ENCODE assay signal across 19 cellular contexts in genomic region chrX:136823175-136823574, GRCh38. TPM values are rescaled to one million over a fixed set of nuclear protein-coding genes. Genes with fewer than 3 reads are reported as not detected.
A peak's percentile ranks its signal among the peaks of the same experiment; 100 is the strongest.
DNase-seq lines count a peak whose midpoint lies in the region; ATAC-seq, FAIRE-seq and TF ChIP-seq lines count a peak whose summit lies in the region.
"Had no signal": no experiment of that assay in that cellular context is flagged by ENCODE, and none has a peak within 500 bp of the region (broad histone marks: within the 10 kb centered on the region; RNA-seq: fewer than 3 reads in every experiment).

No MANE protein-coding gene starts in this region.

- H3K23ac ChIP-seq in H1 (ENCODE audit: insufficient read length), result no peak overlapping the region
- H3K23ac ChIP-seq in trophoblast cell (ENCODE audit: low read length), result no peak overlapping the region
- no peak overlapping the region for H3K23ac ChIP-seq in mesenchymal stem cell (ENCODE audit: low read length in 2 of 2)

- no peak overlapping the region for H3K56ac ChIP-seq in H1 (replicated peaks; ENCODE audit: insufficient read length, low read depth, low read length)

- no peak overlapping the region for H2BK20ac ChIP-seq in H1 (ENCODE audit: low read length)

- TF ChIP-seq POLR2A in H1 (IDR thresholded peaks at IDR 0.05; ENCODE audit: control extremely low read depth in 1 of 2, low read depth in 2 of 2, low read length in 2 of 2), result no peak
- no peak for TF ChIP-seq POLR2A in gastrocnemius medialis (IDR thresholded peaks at IDR 0.05)

- no peak for TF ChIP-seq EP300 in H1 (IDR thresholded peaks at IDR 0.05; ENCODE audit: borderline replicate concordance in 1 of 2, low read depth in 2 of 2, low read length in 2 of 2)

- H3K27ac ChIP-seq in PC-3 (ENCODE audit: low read length), result peak overlapping the region; percentile 44; the same call in 1 of the 2 replicates
- no peak overlapping the region for H3K27ac ChIP-seq in H1 (ENCODE audit: low read depth, low read length)
- peak overlapping the region in 3 of 4 donors; percentile 18 to 63 (median 37) for H3K27ac ChIP-seq in gastrocnemius medialis
- no peak overlapping the region for H3K27ac ChIP-seq in trophoblast cell (ENCODE audit: low read depth, low read length)
- no peak overlapping the region for H3K27ac ChIP-seq in pancreas
- no peak overlapping the region for H3K27ac ChIP-seq in mesenchymal stem cell (ENCODE audit: low read length, poor library complexity, severe bottlenecking)
- H3K27ac ChIP-seq: epithelial cell of prostate, stomach had no signal

- H3K36me3 ChIP-seq in PC-3 (ENCODE audit: low read depth, low read length), result no peaks in the 10 kb centered on the region
- no peaks in the 10 kb centered on the region for H3K36me3 ChIP-seq in H1 (ENCODE audit: control insufficient read depth in 2 of 4, insufficient read depth in 4 of 4, low read length in 3 of 4)
- peaks cover 0 to 5% of the 10 kb centered on the region in 2 donors for H3K36me3 ChIP-seq in gastrocnemius medialis
- H3K36me3 ChIP-seq in trophoblast cell (ENCODE audit: control insufficient read depth in 1 of 2, insufficient read depth in 2 of 2, low read length in 2 of 2), result no peaks in the 10 kb centered on the region
- no peaks in the 10 kb centered on the region for H3K36me3 ChIP-seq in pancreas
- peaks cover 0 to 8% of the 10 kb centered on the region in 2 experiments for H3K36me3 ChIP-seq in mesenchymal stem cell (ENCODE audit: control insufficient read depth in 1 of 2, insufficient read depth in 2 of 2, low read depth in 1 of 2, low read length in 2 of 2)
- H3K36me3 ChIP-seq: BE2C had no signal

- peak; percentile 93 for ATAC-seq in PC-3
- ATAC-seq in gastrocnemius medialis, result no peak
- ATAC-seq in pancreas, result no peak
- ATAC-seq: activated naive CD4-positive, alpha-beta T cell treated with anti-CD3 and anti-CD28 coated beads, Interleukin-2, amount 50 U/mL, for 72 hours; activated T-cell treated with anti-CD3 and anti-CD28 coated beads, Interleukin-2, amount 50 U/mL, for 4 hours; WTC11 had no signal

- H4K5ac ChIP-seq in H1 (ENCODE audit: insufficient read length, low read depth, low read length), result no peak overlapping the region

- H3K9me2 ChIP-seq in PC-3 (replicated peaks; ENCODE audit: low read length), result no peaks in the 10 kb centered on the region

- H3K14ac ChIP-seq in H1 (ENCODE audit: insufficient read length) (no peak overlapping the region), trophoblast cell (ENCODE audit: low read length) (no peak overlapping the region), mesenchymal stem cell (ENCODE audit: low read length in 2 of 2) (no peak overlapping the region)

- no peak overlapping the region for H2AFZ ChIP-seq in PC-3 (ENCODE audit: low read length)
- no peak overlapping the region for H2AFZ ChIP-seq in H1 (ENCODE audit: low read length)
- H2AFZ ChIP-seq in trophoblast cell (ENCODE audit: insufficient read depth, low read length, poor library complexity), result no peak overlapping the region
- H2AFZ ChIP-seq in mesenchymal stem cell (ENCODE audit: low read depth, low read length), result no peak overlapping the region

- H4K8ac ChIP-seq in H1 (ENCODE audit: extremely low read depth, insufficient read depth, low read length) (no peak overlapping the region), trophoblast cell (ENCODE audit: low read depth, low read length) (no peak overlapping the region), mesenchymal stem cell (ENCODE audit: low read length) (no peak overlapping the region)

- H4K12ac ChIP-seq in trophoblast cell (ENCODE audit: low read depth, low read length), result no peak overlapping the region

- FAIRE-seq in H1 (lab: Jason Lieb, UNC), result peak; percentile 68
- FAIRE-seq in pancreas (lab: Jason Lieb, UNC), result no peak

- no peak overlapping the region for H3K18ac ChIP-seq in H1 (ENCODE audit: extremely low read depth, low read length)
- no peak overlapping the region for H3K18ac ChIP-seq in trophoblast cell (ENCODE audit: low read length)
- no peak overlapping the region for H3K18ac ChIP-seq in mesenchymal stem cell (ENCODE audit: low read depth in 1 of 2, low read length in 2 of 2)

- TF ChIP-seq CTCF in PC-3 (conservative IDR thresholded peaks at IDR 0.05; ENCODE audit: low read depth, low read length) (no peak), H1 (IDR thresholded peaks at IDR 0.05; ENCODE audit: control extremely low read depth in 1 of 3, insufficient read depth in 1 of 3, low read depth in 1 of 3, low read length in 3 of 3) (no peak), gastrocnemius medialis (IDR thresholded peaks at IDR 0.05 in 4 of 5, conservative IDR thresholded peaks at IDR 0.05 in 1 of 5) (no peak), pancreas (IDR thresholded peaks at IDR 0.05) (no peak)

- intact Hi-C loops in PC-3 (cut with micrococcal nuclease), result loop anchor here (5.0 kb wide), 1 partner anchor 111 kb away; no protein-coding TSS in a partner anchor
- intact Hi-C loops in gastrocnemius medialis (cut with DNase I; ENCODE audit: low total_unique reads), result no loop called here
- intact Hi-C loops in pancreas (cut with DNase I), result no loop called here

- H2BK120ac ChIP-seq in H1 (replicated peaks; ENCODE audit: low read depth, low read length) (no peak overlapping the region), trophoblast cell (ENCODE audit: insufficient read depth, low read length, poor library complexity) (no peak overlapping the region), mesenchymal stem cell (ENCODE audit: low read depth, low read length) (no peak overlapping the region)

- no peak overlapping the region for H4K91ac ChIP-seq in H1 (replicated peaks; ENCODE audit: insufficient read length, low read length)
- H4K91ac ChIP-seq in trophoblast cell (ENCODE audit: low read depth, low read length), result no peak overlapping the region
- H4K91ac ChIP-seq in mesenchymal stem cell (ENCODE audit: low read length), result no peak overlapping the region

- H3K4me1 ChIP-seq in PC-3 (ENCODE audit: insufficient read depth, low read length) (peaks cover 11% of the 10 kb centered on the region; the same call in 1 of the 2 replicates), H1 (replicated peaks in 1 of 4; ENCODE audit: control insufficient read depth in 3 of 4, insufficient read depth in 4 of 4, low read length in 3 of 4) (no peaks in the 10 kb centered on the region), gastrocnemius medialis (peaks cover 0 to 5% of the 10 kb centered on the region in 2 donors), trophoblast cell (ENCODE audit: control insufficient read depth in 1 of 2, insufficient read depth in 2 of 2, low read length in 2 of 2) (no peaks in the 10 kb centered on the region), pancreas (no peaks in the 10 kb centered on the region), mesenchymal stem cell (ENCODE audit: control insufficient read depth, insufficient read depth, low read depth, low read length) (no peaks in the 10 kb centered on the region)
- H3K4me1 ChIP-seq: BE2C had no signal

- in situ Hi-C loops in gastrocnemius medialis (cut with MboI; ENCODE audit: low sequenced_read_pairs in 4 of 4), result no loop called here

- H2BK12ac ChIP-seq in H1 (ENCODE audit: low read depth, low read length) (no peak overlapping the region), trophoblast cell (ENCODE audit: low read length) (no peak overlapping the region), mesenchymal stem cell (ENCODE audit: low read length in 2 of 2) (no peak overlapping the region)

- no peak overlapping the region for H2BK15ac ChIP-seq in H1 (ENCODE audit: low read length)
- H2BK15ac ChIP-seq in mesenchymal stem cell (ENCODE audit: low read depth, poor library complexity, severe bottlenecking), result no peak overlapping the region

- H3K27me3 ChIP-seq in PC-3 (ENCODE audit: low read length) (no peaks in the 10 kb centered on the region), H1 (replicated peaks in 1 of 4; ENCODE audit: control insufficient read depth in 3 of 4, extremely low read depth in 1 of 4, insufficient read depth in 3 of 4, low read length in 3 of 4) (no peaks in the 10 kb centered on the region), gastrocnemius medialis (no peaks in the 10 kb centered on the region), trophoblast cell (ENCODE audit: insufficient read depth, low read length) (no peaks in the 10 kb centered on the region), pancreas (peaks cover 0 to 3% (median 0%) of the 10 kb centered on the region in 4 donors), mesenchymal stem cell (ENCODE audit: control insufficient read depth in 1 of 2, insufficient read depth in 1 of 2, low read length in 2 of 2) (no peaks in the 10 kb centered on the region)
- H3K27me3 ChIP-seq: BE2C, stomach had no signal

- WGBS in H1 (ENCODE audit: extremely low coverage in 1 of 2, insufficient coverage in 1 of 2, insufficient read length in 1 of 2, insufficient replicate concordance in 2 of 2, low coverage in 1 of 2, low lambda C conversion rate in 2 of 2, missing lambda C conversion rate in 1 of 2), 2 experiments, result 92% methylated on average over 1 of the region's 1 CpG; no CpG with 5 or more reads in 1 of the 2 experiments
- WGBS in trophoblast cell (ENCODE audit: extremely low coverage, insufficient coverage, insufficient read length), result no CpG with 5 or more reads among the region's 1 CpG
- 90 to 96% methylated on average over 1 of the region's 1 CpG for WGBS in pancreas, 2 donors
- no CpG with 5 or more reads among the region's 1 CpG for WGBS in mesenchymal stem cell

- BruUV-seq in PC-3 (replicated peaks; lab: Mats Ljungman, UMichigan), result no TSS peak

- H3K9ac ChIP-seq in PC-3 (ENCODE audit: low read length) (no peak overlapping the region), H1 (replicated peaks in 1 of 4; ENCODE audit: extremely low read depth in 1 of 4, low read depth in 3 of 4, low read length in 3 of 4) (no peak overlapping the region), trophoblast cell (ENCODE audit: low read length) (no peak overlapping the region), mesenchymal stem cell (ENCODE audit: low read length) (no peak overlapping the region)

- H3K79me1 ChIP-seq in H1 (ENCODE audit: low read depth, low read length) (no peaks in the 10 kb centered on the region), trophoblast cell (ENCODE audit: low read length) (no peaks in the 10 kb centered on the region), mesenchymal stem cell (replicated peaks; ENCODE audit: low read length, poor library complexity, severe bottlenecking) (no peaks in the 10 kb centered on the region)

- no peak overlapping the region for H3K4ac ChIP-seq in H1 (replicated peaks; ENCODE audit: insufficient read length, low read depth, low read length)
- H3K4ac ChIP-seq in trophoblast cell (ENCODE audit: low read depth, low read length), result no peak overlapping the region
- H3K4ac ChIP-seq in mesenchymal stem cell (ENCODE audit: low read depth in 1 of 2, low read length in 2 of 2), result no peak overlapping the region

- H3K9me3 ChIP-seq in PC-3 (ENCODE audit: low read length), result no peaks in the 10 kb centered on the region
- no peaks in the 10 kb centered on the region for H3K9me3 ChIP-seq in H1 (ENCODE audit: insufficient read depth in 2 of 2, low read depth in 1 of 2, low read length in 1 of 2)
- no peaks in the 10 kb centered on the region for H3K9me3 ChIP-seq in gastrocnemius medialis
- H3K9me3 ChIP-seq in trophoblast cell (ENCODE audit: insufficient read depth, low read depth, low read length), result no peaks in the 10 kb centered on the region
- no peaks in the 10 kb centered on the region for H3K9me3 ChIP-seq in pancreas
- H3K9me3 ChIP-seq in mesenchymal stem cell (ENCODE audit: control insufficient read depth, low read length), result no peaks in the 10 kb centered on the region
- H3K9me3 ChIP-seq: BE2C, stomach had no signal

- POLR2A ChIA-PET in PC-3 (lab: Charles Lee; ENCODE audit: unreplicated experiment) (no interaction called here), H1 (lab: Charles Lee; ENCODE audit: partially characterized antibody) (no interaction called here)

- H2AK5ac ChIP-seq in H1 (ENCODE audit: low read depth, low read length) (no peak overlapping the region), trophoblast cell (ENCODE audit: low read length) (no peak overlapping the region), mesenchymal stem cell (ENCODE audit: low read length, severe bottlenecking) (no peak overlapping the region)

- no peaks in the 10 kb centered on the region for H3K79me2 ChIP-seq in PC-3 (ENCODE audit: low read length)
- no peaks in the 10 kb centered on the region for H3K79me2 ChIP-seq in H1 (ENCODE audit: control insufficient read depth in 1 of 2, insufficient read depth in 2 of 2, low read length in 2 of 2)
- H3K79me2 ChIP-seq in trophoblast cell (ENCODE audit: control insufficient read depth, insufficient read depth, low read length, poor library complexity), result no peaks in the 10 kb centered on the region

- no peak overlapping the region for H3K4me3 ChIP-seq in PC-3 (ENCODE audit: low read length)
- no peak overlapping the region for H3K4me3 ChIP-seq in H1 (ENCODE audit: extremely low read depth in 1 of 4, insufficient read depth in 2 of 4, low read depth in 3 of 4, low read length in 4 of 4)
- H3K4me3 ChIP-seq in gastrocnemius medialis, result no peak overlapping the region
- no peak overlapping the region for H3K4me3 ChIP-seq in trophoblast cell (ENCODE audit: low read depth, low read length)
- no peak overlapping the region for H3K4me3 ChIP-seq in pancreas
- no peak overlapping the region for H3K4me3 ChIP-seq in mesenchymal stem cell (ENCODE audit: insufficient read depth in 1 of 2, low read depth in 1 of 2, low read length in 2 of 2)
- H3K4me3 ChIP-seq: lung, stomach had no signal

- H4K20me1 ChIP-seq in PC-3 (ENCODE audit: low read length) (no peaks in the 10 kb centered on the region), H1 (replicated peaks in 1 of 2; ENCODE audit: control insufficient read depth in 1 of 2, insufficient read depth in 2 of 2, low read length in 2 of 2) (no peaks in the 10 kb centered on the region)

- TF ChIP-seq RAD21 in H1 (IDR thresholded peaks at IDR 0.05 in 1 of 2, conservative IDR thresholded peaks at IDR 0.05 in 1 of 2; ENCODE audit: low read depth in 2 of 2, low read length in 2 of 2), result no peak

- peak overlapping the region; percentile 25; the same call in 1 of the 2 replicates for H3K4me2 ChIP-seq in PC-3 (ENCODE audit: low read length)
- no peak overlapping the region for H3K4me2 ChIP-seq in H1 (ENCODE audit: insufficient read depth in 1 of 2, low read depth in 2 of 2, low read length in 2 of 2)
- H3K4me2 ChIP-seq in trophoblast cell (ENCODE audit: low read length), result no peak overlapping the region
- H3K4me2 ChIP-seq in mesenchymal stem cell (ENCODE audit: low read length, poor library complexity, severe bottlenecking), result no peak overlapping the region

- DNase-seq in ELR (ENCODE audit: low read depth), result peak; percentile 73
- DNase-seq in PC-3, result peak; percentile 67
- DNase-seq in H1 (ENCODE audit: low read depth in 1 of 2, low spot score in 2 of 2), result no peak
- no peak for DNase-seq in gastrocnemius medialis
- no peak for DNase-seq in trophoblast cell
- DNase-seq in pancreas, result no peak
- no peak for DNase-seq in mesenchymal stem cell
- DNase-seq: activated CD4-positive, alpha-beta memory T cell treated with anti-CD3 and anti-CD28 coated beads, Interleukin-2, amount 10 ng/mL, durations not matched to agents 7 days and 5 days; activated T-cell treated with anti-CD3 and anti-CD28 coated beads, Interleukin-2, amount 50 U/mL, for 4 hours; BE2C; glutamatergic neuron; NCI-H187 treated with DMSO at 0.1 percent for 48 hours; SHP77 treated with DMSO at 0.1 percent for 48 hours; stomach; T-helper 2 cell had no signal

- no peak overlapping the region for H2BK5ac ChIP-seq in H1 (ENCODE audit: low read depth, low read length)
- H2BK5ac ChIP-seq in trophoblast cell (ENCODE audit: low read depth, low read length, poor library complexity), result no peak overlapping the region
- H2BK5ac ChIP-seq in mesenchymal stem cell (ENCODE audit: low read depth, low read length, poor library complexity, severe bottlenecking), result no peak overlapping the region

- CTCF ChIA-PET in PC-3 (lab: Charles Lee) (no interaction called here), H1 (lab: Charles Lee; ENCODE audit: partially characterized antibody) (no interaction called here)

- no peaks in the 10 kb centered on the region for H3K23me2 ChIP-seq in H1 (ENCODE audit: low read depth, low read length)

- H3F3A ChIP-seq in PC-3 (ENCODE audit: low read length, unreplicated experiment), result no peaks in the 10 kb centered on the region

RNA-seq across cellular contexts. Expression of gene ARHGEF6, which starts 42.4 kb away (rescaled TPM):
- total RNA-seq in PC-3 (2014; rRNA removed) (2.1 and 3.3 TPM in 2 replicates), gastrocnemius medialis (10 to 100 TPM; 15.0 to 29.9 (median 24.5) TPM), pancreas (1 to 10 TPM; 1.2 to 6.2 (median 2.7) TPM)
- total RNA-seq in H1 (2021; fragmentation: NEBNext Ultra II Directional; extraction: Animal tissue kit (Norgen Biotek cat#: 25700)), result 3.6 TPM in 2 replicates
- polyA plus RNA-seq in H1 (2011; rRNA removed) (2.1 and 3.7 TPM in 2 replicates), pancreas (1 to 10 TPM; 1.2 to 1.9 TPM)
- 3.4 TPM for polyA plus RNA-seq in H1 (2011; cell fraction: cytosol; rRNA removed)
- polyA plus RNA-seq in H1 (2011; cell fraction: nucleus; rRNA removed), result 2.2 TPM
- polyA plus RNA-seq in H1 (2012, experiment 1 of 2), result 3.3 to 4.3 TPM (median 3.5 TPM) in 4 replicates
- polyA plus RNA-seq in H1 (2012, experiment 2 of 2), result 0.35 TPM
- 2.5 TPM for polyA plus RNA-seq in H1 (2013, experiment 1 of 2)
- 2.5 TPM for polyA plus RNA-seq in H1 (2013, experiment 2 of 2)
- polyA minus RNA-seq in H1 (2011; rRNA and poly(A)+ RNA removed), result 3.5 and 7.3 TPM in 2 replicates
- polyA minus RNA-seq in H1 (2011; cell fraction: cytosol; rRNA and poly(A)+ RNA removed), result 2.1 TPM
- 2.7 TPM for polyA minus RNA-seq in H1 (2011; cell fraction: nucleus; rRNA and poly(A)+ RNA removed)
- 0.44 and 0.46 TPM in 2 replicates for polyA plus RNA-seq in trophoblast cell (2013)
- 2.7 TPM for polyA plus RNA-seq in mesenchymal stem cell (2013, experiment 1 of 2)
- 2.9 TPM for polyA plus RNA-seq in mesenchymal stem cell (2013, experiment 2 of 2)

RNA-seq across cellular contexts. Expression of gene RBMX, which starts 57.4 kb away (rescaled TPM):
- total RNA-seq in PC-3 (2014; rRNA removed), result 278 and 288 TPM in 2 replicates
- total RNA-seq in H1 (2021; fragmentation: NEBNext Ultra II Directional; extraction: Animal tissue kit (Norgen Biotek cat#: 25700)), result 458 and 476 TPM in 2 replicates
- 162 and 213 TPM in 2 replicates for polyA plus RNA-seq in H1 (2011; rRNA removed)
- 246 TPM for polyA plus RNA-seq in H1 (2011; cell fraction: cytosol; rRNA removed)
- polyA plus RNA-seq in H1 (2011; cell fraction: nucleus; rRNA removed), result 179 TPM
- polyA plus RNA-seq in H1 (2012, experiment 1 of 2), result 312 to 403 TPM (median 368 TPM) in 4 replicates
- polyA plus RNA-seq in H1 (2012, experiment 2 of 2), result 147 TPM
- 348 TPM for polyA plus RNA-seq in H1 (2013, experiment 1 of 2)
- 334 TPM for polyA plus RNA-seq in H1 (2013, experiment 2 of 2)
- 283 and 360 TPM in 2 replicates for polyA minus RNA-seq in H1 (2011; rRNA and poly(A)+ RNA removed)
- 193 TPM for polyA minus RNA-seq in H1 (2011; cell fraction: cytosol; rRNA and poly(A)+ RNA removed)
- polyA minus RNA-seq in H1 (2011; cell fraction: nucleus; rRNA and poly(A)+ RNA removed), result 204 TPM
- 100 to 1,000 TPM; 113 to 339 (median 248) TPM for total RNA-seq in gastrocnemius medialis
- 185 and 196 TPM in 2 replicates for polyA plus RNA-seq in trophoblast cell (2013)
- total RNA-seq in pancreas, result 100 to 1,000 TPM in 2 of 6 donors, 10 to 100 TPM in 4; 71.7 to 129 (median 81.8) TPM
- polyA plus RNA-seq in pancreas, result 10 to 100 TPM; 45.3 to 86.6 TPM
- polyA plus RNA-seq in mesenchymal stem cell (2013, experiment 1 of 2), result 119 TPM
- 120 TPM for polyA plus RNA-seq in mesenchymal stem cell (2013, experiment 2 of 2)

Comparison
In these comparisons a context has a peak if more than half of its experiments do, and no peak if none do; other contexts are left out.
1. DNase-seq: peak in ELR (single experiment) and PC-3 (single experiment); none in H1 (0 of 2), gastrocnemius medialis (0 of 2), trophoblast cell (0 of 2), pancreas (0 of 6) and mesenchymal stem cell (single experiment).
2. H3K27ac ChIP-seq: peak in PC-3 (single experiment) and gastrocnemius medialis (3 of 4); none in H1 (single experiment), trophoblast cell (single experiment), pancreas (0 of 4) and mesenchymal stem cell (single experiment).